23 cellular contexts compared by ENCODE assay signal in the genomic region with DNA sequence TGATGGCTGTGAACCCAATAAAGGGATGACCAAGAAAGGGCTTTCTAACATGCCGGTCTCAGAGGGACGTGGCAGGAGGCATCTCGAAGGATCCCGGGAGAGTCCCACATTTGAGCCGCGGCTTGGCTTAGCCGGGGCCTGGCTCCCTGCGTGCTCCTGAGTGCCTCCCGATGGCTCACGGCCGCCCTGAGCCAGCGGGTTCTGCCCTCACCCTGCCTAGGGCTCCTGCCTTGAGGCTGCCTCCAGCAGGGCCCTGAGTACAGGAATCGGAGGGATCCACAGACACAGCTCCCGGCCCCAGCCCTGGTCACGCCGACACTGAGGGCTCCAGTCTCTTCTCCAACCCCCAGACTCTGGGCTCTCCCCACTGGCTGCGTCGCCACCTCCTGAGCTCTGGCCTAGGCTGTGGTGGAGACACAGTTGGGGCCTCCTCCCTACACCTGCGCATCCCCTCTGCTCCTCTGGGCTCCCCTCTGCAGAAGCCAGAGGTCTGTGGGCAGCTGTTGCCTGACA. TPM values are rescaled to one million over a fixed set of nuclear protein-coding genes. Genes with fewer than 3 reads are reported as not detected.
A peak's percentile ranks its signal among the peaks of the same experiment; 100 is the strongest.
DNase-seq lines count a peak whose midpoint lies in the region; ATAC-seq, FAIRE-seq and TF ChIP-seq lines count a peak whose summit lies in the region.
"Had no signal": no experiment of that assay in that cellular context is flagged by ENCODE, and none has a peak within 500 bp of the region (broad histone marks: within the 10 kb centered on the region; RNA-seq: fewer than 3 reads in every experiment).

No MANE protein-coding gene starts in this region.

- H3K79me2 ChIP-seq in HepG2 (ENCODE audit: insufficient read depth, low read length): no peaks in the 10 kb centered on the region

- no peak for FAIRE-seq in HepG2 (lab: Jason Lieb, UNC)
- FAIRE-seq: A549, G401.6, GM19239 had no signal

- no peak for TF ChIP-seq POLR2A in HepG2 (IDR thresholded peaks at IDR 0.05; ENCODE audit: insufficient read depth in 1 of 2, low read depth in 2 of 2, low read length in 2 of 2)
- no peak for TF ChIP-seq POLR2A in right lobe of liver (IDR thresholded peaks at IDR 0.05)
- TF ChIP-seq POLR2A in esophagus muscularis mucosa (IDR thresholded peaks at IDR 0.05; ENCODE audit: low read depth): no peak
- TF ChIP-seq POLR2A in gastrocnemius medialis (IDR thresholded peaks at IDR 0.05): no peak

- in situ Hi-C loops in HepG2 (cut with HindIII; ENCODE audit: extremely low pct_ligation_motif_present, low pct_unique_long_range_greater_than_20kb): no loop called here
- in situ Hi-C loops in gastrocnemius medialis (cut with MboI; ENCODE audit: low sequenced_read_pairs in 4 of 4): no loop called here

- no peaks in the 10 kb centered on the region for H4K20me1 ChIP-seq in HepG2 (ENCODE audit: insufficient read depth, low read length)

- TF ChIP-seq EP300 in HepG2 (IDR thresholded peaks at IDR 0.05; ENCODE audit: low read depth in 2 of 2, low read length in 2 of 2) (no peak), HepG2 (CRISPR knock-in tag; IDR thresholded peaks at IDR 0.05; ENCODE audit: borderline replicate concordance) (no peak), esophagus muscularis mucosa (IDR thresholded peaks at IDR 0.05) (no peak)

- ATAC-seq in HepG2 (0 out of 3 replicates have a peak, but pooled peaks have one; percentile 14), right lobe of liver (no peak), gastrocnemius medialis (no peak)
- ATAC-seq: CD8-positive, alpha-beta T cell had no signal

- no peak overlapping the region for H2AFZ ChIP-seq in HepG2 (ENCODE audit: low read length)

- CTCF ChIA-PET in HepG2 (lab: Yijun Ruan, JAX; ENCODE audit: low intra/inter-chr PET ratio, low total read pairs): no interaction called here

- H3K36me3 ChIP-seq in HepG2 (replicated peaks in 1 of 2; ENCODE audit: control insufficient read depth in 1 of 2, insufficient read depth in 2 of 2, low read length in 2 of 2): no peaks in the 10 kb centered on the region
- no peaks in the 10 kb centered on the region for H3K36me3 ChIP-seq in right lobe of liver
- no peaks in the 10 kb centered on the region for H3K36me3 ChIP-seq in esophagus muscularis mucosa
- no peaks in the 10 kb centered on the region for H3K36me3 ChIP-seq in gastrocnemius medialis
- H3K36me3 ChIP-seq: BE2C, Peyer's patch, SJSA1 had no signal

- H3K27ac ChIP-seq in HepG2 (ENCODE audit: extremely low read length, insufficient read depth, low read length) (no peak overlapping the region), right lobe of liver (peak overlapping the region in 1 of 3 donors; percentile 81), esophagus muscularis mucosa (replicated peaks in 1 of 4) (peak overlapping the region; percentile 69 to 79 (median 76)), gastrocnemius medialis (peak overlapping the region in 3 of 4 donors; percentile 70 to 80 (median 74))
- H3K27ac ChIP-seq: A549, Peyer's patch, SJSA1 had no signal

- intact Hi-C loops in HepG2 (cut with micrococcal nuclease; ENCODE audit: unreplicated experiment): no loop called here
- intact Hi-C loops in right lobe of liver (cut with DNase I): no loop called here
- intact Hi-C loops in esophagus muscularis mucosa (cut with DNase I): loop anchor here (5.0 kb wide), 2 partner anchors 40 to 155 kb away; no protein-coding TSS in a partner anchor
- intact Hi-C loops in gastrocnemius medialis (cut with DNase I; ENCODE audit: low total_unique reads): loop anchor here (2.0 to 5.0 kb wide), 4 partner anchors 45 to 153 kb away; partner anchors contain the start of gene RXRA

- DNase-seq in HepG2 (ENCODE audit: low spot score) (no peak), right lobe of liver (no peak), esophagus muscularis mucosa (ENCODE audit: extremely low spot score) (no peak), gastrocnemius medialis (no peak), NK-92 (lab: John Stamatoyannopoulos, UW; ENCODE audit: unreplicated experiment) (no peak), germinal center (ENCODE audit: low spot score) (no peak)
- no peak for DNase-seq in activated naive CD4-positive, alpha-beta T cell treated with Interleukin-2 at 50 U/mL for 16 hours
- DNase-seq: BE2C; CD8-positive, alpha-beta T cell; H9; HFFc6; Karpas-422; MV-4-11; NCI-H1105 treated with DMSO at 0.1 percent for 48 hours; NCI-H2081; NCI-H2171; NCI-H524; NCI-H774; Peyer's patch had no signal

- 67% methylated on average over 3 of the region's 19 CpGs for WGBS in HepG2 (ENCODE audit: low lambda C conversion rate)
- WGBS in right lobe of liver (ENCODE audit: insufficient coverage, low coverage, low lambda C conversion rate, missing lambda C conversion rate): 100% methylated on average over 2 of the region's 19 CpGs
- WGBS in esophagus muscularis mucosa: 95% methylated on average over 7 of the region's 19 CpGs

- BruUV-seq in HepG2 (replicated peaks; lab: Mats Ljungman, UMichigan): no TSS peak

- no peak overlapping the region for H3K9ac ChIP-seq in HepG2 (ENCODE audit: insufficient read depth, low read depth, low read length)

- no peaks in the 10 kb centered on the region for H3K9me3 ChIP-seq in HepG2 (ENCODE audit: low read length)
- no peaks in the 10 kb centered on the region for H3K9me3 ChIP-seq in right lobe of liver
- peaks cover 0 to 4% (median 0%) of the 10 kb centered on the region in 4 donors for H3K9me3 ChIP-seq in esophagus muscularis mucosa
- no peaks in the 10 kb centered on the region for H3K9me3 ChIP-seq in gastrocnemius medialis
- H3K9me3 ChIP-seq: BE2C, Peyer's patch, SJSA1 had no signal

- H3K4me3 ChIP-seq in HepG2 (replicated peaks in 1 of 3; ENCODE audit: insufficient read depth in 1 of 3, low read depth in 2 of 3, low read length in 3 of 3) (no peak overlapping the region), right lobe of liver (no peak overlapping the region), esophagus muscularis mucosa (no peak overlapping the region), gastrocnemius medialis (no peak overlapping the region)
- H3K4me3 ChIP-seq: A549, Peyer's patch, SJSA1 had no signal

- TF ChIP-seq CTCF in HepG2 (CRISPR knock-in tag; IDR thresholded peaks at IDR 0.05) (no peak), right lobe of liver (IDR thresholded peaks at IDR 0.05) (no peak), esophagus muscularis mucosa (IDR thresholded peaks at IDR 0.05) (no peak), gastrocnemius medialis (IDR thresholded peaks at IDR 0.05 in 4 of 5, conservative IDR thresholded peaks at IDR 0.05 in 1 of 5) (no peak)

- POLR2A ChIA-PET in HepG2 (lab: Yijun Ruan, JAX): no interaction called here

- H3K27me3 ChIP-seq in HepG2 (ENCODE audit: control insufficient read depth in 1 of 2, insufficient read depth in 2 of 2, low read length in 2 of 2) (peaks cover 13 to 60% of the 10 kb centered on the region in 2 experiments), right lobe of liver (no peaks in the 10 kb centered on the region), esophagus muscularis mucosa (no peaks in the 10 kb centered on the region), gastrocnemius medialis (no peaks in the 10 kb centered on the region)
- H3K27me3 ChIP-seq: BE2C, Peyer's patch had no signal

- no peak for TF ChIP-seq RAD21 in HepG2 (CRISPR knock-in tag; IDR thresholded peaks at IDR 0.05)

- H3K4me1 ChIP-seq in HepG2 (ENCODE audit: insufficient read depth, low read length): peaks cover 11% of the 10 kb centered on the region
- H3K4me1 ChIP-seq in right lobe of liver: peaks cover 0 to 38% (median 16%) of the 10 kb centered on the region in 4 donors
- peaks cover 20 to 29% (median 27%) of the 10 kb centered on the region in 4 donors for H3K4me1 ChIP-seq in esophagus muscularis mucosa
- peaks cover 19 to 31% of the 10 kb centered on the region in 2 donors for H3K4me1 ChIP-seq in gastrocnemius medialis
- H3K4me1 ChIP-seq: A549, BE2C had no signal

- H3K4me2 ChIP-seq in HepG2 (ENCODE audit: low read depth, low read length): no peak overlapping the region
- H3K4me2 ChIP-seq: A549 had no signal

TF ChIP-seq in HepG2, 621 proteins besides CTCF, POLR2A, EP300 and RAD21 (continues in another document):
- TF ChIP-seq GPN1 (CRISPR knock-in tag; IDR thresholded peaks at IDR 0.05; ENCODE audit: borderline replicate concordance): no peak
- no peak for TF ChIP-seq ZNF780A (CRISPR knock-in tag; IDR thresholded peaks at IDR 0.05)
- TF ChIP-seq GLI4 (CRISPR knock-in tag; IDR thresholded peaks at IDR 0.05; ENCODE audit: borderline replicate concordance): no peak
- no peak for TF ChIP-seq RCOR2 (CRISPR knock-in tag; IDR thresholded peaks at IDR 0.05)
- TF ChIP-seq ZNF10 (CRISPR knock-in tag; IDR thresholded peaks at IDR 0.05; ENCODE audit: borderline replicate concordance, low read depth): no peak
- TF ChIP-seq RFX3 (CRISPR knock-in tag; IDR thresholded peaks at IDR 0.05): no peak
- TF ChIP-seq FIP1L1 (IDR thresholded peaks at IDR 0.05; ENCODE audit: borderline replicate concordance, insufficient read depth, low read depth, low read length): no peak

RNA-seq across cellular contexts. Expression of gene RXRA, which starts 44.1 kb away (rescaled TPM):
- total RNA-seq in HepG2 (2016; rRNA removed; fragmentation: Illumina TruSeq; extraction: Trizol) (19.2 and 29.2 TPM in 2 replicates), right lobe of liver (100 to 1,000 TPM; 105 to 165 (median 131) TPM), esophagus muscularis mucosa (10 to 100 TPM; 46.4 to 81.0 (median 63.7) TPM), gastrocnemius medialis (100 to 1,000 TPM in 3 of 4 donors, 10 to 100 TPM in 1; 70.8 to 224 (median 160) TPM)
- 24.1 and 24.5 TPM in 2 replicates for total RNA-seq in HepG2 (2016; cell fraction: cytosol; rRNA removed; fragmentation: Illumina TruSeq; extraction: Trizol; ENCODE audit: low read depth)
- 16.2 and 29.2 TPM in 2 replicates for total RNA-seq in HepG2 (2016; cell fraction: insoluble cytoplasmic fraction; rRNA removed; fragmentation: Illumina TruSeq; extraction: Trizol)
- 50.6 and 51.0 TPM in 2 replicates for total RNA-seq in HepG2 (2016; cell fraction: membrane; rRNA removed; fragmentation: Illumina TruSeq; extraction: Trizol)
- total RNA-seq in HepG2 (2016; cell fraction: nucleus; rRNA removed; fragmentation: Illumina TruSeq; extraction: Trizol): 14.5 and 14.9 TPM in 2 replicates
- 18.9 and 23.8 TPM in 2 replicates for polyA plus RNA-seq in HepG2 (2011; rRNA removed)
- 20.3 and 28.6 TPM in 2 replicates for polyA plus RNA-seq in HepG2 (2011; cell fraction: cytosol; rRNA removed)
- 25.5 and 28.6 TPM in 2 replicates for polyA plus RNA-seq in HepG2 (2011; cell fraction: nucleus; rRNA removed)
- polyA plus RNA-seq in HepG2 (2012): 42.6 and 48.4 TPM in 2 replicates
- polyA plus RNA-seq in HepG2 (2016; cell fraction: cytosol; fragmentation: Illumina TruSeq; extraction: Trizol; ENCODE audit: low read depth): 68.3 and 74.3 TPM in 2 replicates
- 28.2 and 39.1 TPM in 2 replicates for polyA plus RNA-seq in HepG2 (2016; cell fraction: insoluble cytoplasmic fraction; fragmentation: Illumina TruSeq; extraction: Trizol; ENCODE audit: low read depth)
- 81.0 and 95.6 TPM in 2 replicates for polyA plus RNA-seq in HepG2 (2016; cell fraction: membrane; fragmentation: Illumina TruSeq; extraction: Trizol; ENCODE audit: low read depth)
- polyA plus RNA-seq in HepG2 (2016; cell fraction: nucleus; fragmentation: Illumina TruSeq; extraction: Trizol; ENCODE audit: insufficient read depth, low read depth): 27.8 and 30.7 TPM in 2 replicates
- polyA minus RNA-seq in HepG2 (2011; rRNA and poly(A)+ RNA removed; ENCODE audit: low replicate concordance): 26.4 and 69.1 TPM in 2 replicates
- 27.2 and 30.5 TPM in 2 replicates for polyA minus RNA-seq in HepG2 (2011; cell fraction: cytosol; rRNA and poly(A)+ RNA removed)
- 13.6 and 15.8 TPM in 2 replicates for polyA minus RNA-seq in HepG2 (2011; cell fraction: nucleus; rRNA and poly(A)+ RNA removed)

Comparison
In these comparisons a context has a peak if more than half of its experiments do, and no peak if none do; other contexts are left out.
1. intact Hi-C loops: an anchor here in esophagus muscularis mucosa (5.0 kb wide) and gastrocnemius medialis (2.0 to 5.0 kb wide); none called in HepG2 and right lobe of liver.